Comparison of ENCODE assay signal across 8 cellular contexts in genomic region chr14:77037338-77037782, GRCh38. TPM values are rescaled to one million over a fixed set of nuclear protein-coding genes. Genes with fewer than 3 reads are reported as not detected.
DNase-seq lines count a peak whose midpoint lies in the region; ATAC-seq and TF ChIP-seq lines count a peak whose summit lies in the region.

No MANE protein-coding gene starts in this region.

- H3K27ac Mint-ChIP-seq in CD4-positive, alpha-beta memory T cell: peak overlapping the region; percentile 87 to 100 (median 95)
- peak overlapping the region; percentile 94 for H3K27ac Mint-ChIP-seq in neural crest cell (ENCODE audit: unreplicated experiment)

- WGBS in body of pancreas, 2 donors: 80 to 81% methylated on average over 10 of the region's 10 CpGs

- H3K27me3 Mint-ChIP-seq in CD4-positive, alpha-beta memory T cell: no peaks in the 10 kb centered on the region
- no peaks in the 10 kb centered on the region for H3K27me3 Mint-ChIP-seq in neural crest cell (ENCODE audit: low read depth)

- H3K36me3 ChIP-seq in CD4-positive, alpha-beta memory T cell (ENCODE audit: insufficient read depth, low read length): no peaks in the 10 kb centered on the region
- no peaks in the 10 kb centered on the region for H3K36me3 ChIP-seq in body of pancreas (replicated peaks in 1 of 2; ENCODE audit: insufficient read depth in 1 of 2, low read depth in 2 of 2)

- H3K27ac ChIP-seq in CD4-positive, alpha-beta memory T cell (ENCODE audit: low read depth, low read length): no peak overlapping the region
- H3K27ac ChIP-seq in body of pancreas: peak overlapping the region in 3 of 4 donors; percentile 36 to 99 (median 95)

- intact Hi-C loops in CD4-positive, alpha-beta memory T cell (cut with micrococcal nuclease): no loop called here
- intact Hi-C loops in body of pancreas (cut with DNase I): no loop called here

- H3K36me3 Mint-ChIP-seq in CD4-positive, alpha-beta memory T cell: peaks cover 0 to 8% of the 10 kb centered on the region in 2 donors
- H3K36me3 Mint-ChIP-seq in neural crest cell (ENCODE audit: low read depth): no peaks in the 10 kb centered on the region

- H3K27me3 ChIP-seq in CD4-positive, alpha-beta memory T cell (ENCODE audit: insufficient read depth, low read length): no peaks in the 10 kb centered on the region
- no peaks in the 10 kb centered on the region for H3K27me3 ChIP-seq in body of pancreas

- TF ChIP-seq CTCF in body of pancreas (IDR thresholded peaks at IDR 0.05) (no peak), neural crest cell (conservative IDR thresholded peaks at IDR 0.05) (no peak)

- no peak for ATAC-seq in body of pancreas
- ATAC-seq in GM19397 (IDR thresholded peaks at IDR 0.05; ENCODE audit: unreplicated experiment): no peak
- no peak for ATAC-seq in GM21576 (IDR thresholded peaks at IDR 0.05; ENCODE audit: unreplicated experiment)
- no peak for ATAC-seq in GM19351 (IDR thresholded peaks at IDR 0.05; ENCODE audit: unreplicated experiment)

- H3K4me1 ChIP-seq in CD4-positive, alpha-beta memory T cell (ENCODE audit: insufficient read depth, low read length): peaks cover 90% of the 10 kb centered on the region
- peaks cover 90% of the 10 kb centered on the region for H3K4me1 ChIP-seq in body of pancreas

- peaks cover 0 to 6% (median 0%) of the 10 kb centered on the region in 8 donors for H3K9me3 Mint-ChIP-seq in CD4-positive, alpha-beta memory T cell
- no peaks in the 10 kb centered on the region for H3K9me3 Mint-ChIP-seq in neural crest cell

- CTCF ChIA-PET in CD4-positive, alpha-beta memory T cell (lab: Charles Lee; ENCODE audit: partially characterized antibody): interaction anchor here (1.1 to 3.3 kb wide), 4 partner anchors 9 to 120 kb away, joined by 3 to 10 read pairs (median 4); partner anchors contain the start of gene IRF2BPL

- peaks cover 49 to 92% (median 78%) of the 10 kb centered on the region in 4 donors for H3K4me1 Mint-ChIP-seq in CD4-positive, alpha-beta memory T cell
- H3K4me1 Mint-ChIP-seq in neural crest cell: peaks cover 89% of the 10 kb centered on the region

- H3K4me3 ChIP-seq in CD4-positive, alpha-beta memory T cell (ENCODE audit: low read length in 2 of 2): no peak overlapping the region
- H3K4me3 ChIP-seq in body of pancreas: no peak overlapping the region

- DNase-seq in CD4-positive, alpha-beta memory T cell: no peak
- DNase-seq in NCI-H1417 (lab: John Stamatoyannopoulos, UW): peak; percentile 66 to 95 (median 83)
- DNase-seq in body of pancreas: no peak
- DNase-seq in neural crest cell (ENCODE audit: low read depth, low spot score): no peak
- DNase-seq in activated CD4-positive, alpha-beta T cell treated with anti-CD3 and anti-CD28 coated beads for 1 hour: no peak

- H3K4me3 Mint-ChIP-seq in CD4-positive, alpha-beta memory T cell: peak overlapping the region in 7 of 8 donors; percentile 68 to 93 (median 82)
- H3K4me3 Mint-ChIP-seq in neural crest cell: peak overlapping the region; percentile 58

- POLR2A ChIA-PET in CD4-positive, alpha-beta memory T cell (lab: Charles Lee; ENCODE audit: partially characterized antibody): interaction anchor here (1.0 to 15.8 kb wide), 4 partner anchors 9 to 81 kb away, joined by 4 to 456 read pairs (median 6); partner anchors contain the start of gene IRF2BPL

- TF ChIP-seq POLR2A in body of pancreas (IDR thresholded peaks at IDR 0.05): no peak

- H3K9me3 ChIP-seq in CD4-positive, alpha-beta memory T cell (ENCODE audit: control insufficient read depth in 1 of 2, low read length in 2 of 2): no peaks in the 10 kb centered on the region
- no peaks in the 10 kb centered on the region for H3K9me3 ChIP-seq in body of pancreas

RNA-seq across cellular contexts. Expression of gene IRF2BPL, which starts 8.9 kb away (rescaled TPM):
- 10 to 100 TPM; 36.6 to 37.7 TPM for total RNA-seq in CD4-positive, alpha-beta memory T cell
- polyA plus RNA-seq in CD4-positive, alpha-beta memory T cell: 1 to 10 TPM; 1.2 to 3.8 TPM
- total RNA-seq in body of pancreas (10 to 100 TPM; 26.7 to 52.1 TPM), neural crest cell (42.6 and 43.6 TPM in 2 replicates)

Comparison
In these comparisons a context has a peak if more than half of its experiments do, and no peak if none do; other contexts are left out.
1. DNase-seq: peak in NCI-H1417 (3 of 3); none in CD4-positive, alpha-beta memory T cell (0 of 5), body of pancreas (0 of 4), neural crest cell (single experiment) and activated CD4-positive, alpha-beta T cell treated with anti-CD3 and anti-CD28 coated beads for 1 hour (single experiment).